In the genomic region with DNA sequence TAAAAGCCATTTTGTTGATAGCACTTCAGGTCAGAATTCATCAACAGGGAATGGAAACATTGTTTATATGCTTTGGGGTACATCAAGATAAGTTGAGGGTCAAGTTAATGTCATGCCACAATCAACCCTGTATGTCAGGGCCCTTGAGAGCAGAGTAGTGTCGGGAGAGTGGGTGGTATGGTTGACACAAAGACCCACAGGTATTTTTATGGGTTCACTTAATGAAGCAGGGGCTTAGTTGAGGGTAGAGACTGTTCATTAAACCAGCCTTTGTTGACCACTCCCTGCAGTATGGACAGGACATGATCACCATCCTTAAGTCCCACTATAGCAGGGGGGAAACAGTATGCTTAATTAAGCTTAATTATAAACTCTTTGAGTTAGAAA, we compare ENCODE assay signal across 18 cellular contexts. TPM values are rescaled to one million over a fixed set of nuclear protein-coding genes. Genes with fewer than 3 reads are reported as not detected.
DNase-seq lines count a peak whose midpoint lies in the region; ATAC-seq and TF ChIP-seq lines count a peak whose summit lies in the region.
"Had no signal": no experiment of that assay in that cellular context is flagged by ENCODE, and none has a peak within 500 bp of the region (broad histone marks: within the 10 kb centered on the region; RNA-seq: fewer than 3 reads in every experiment).

No MANE protein-coding gene starts in this region.

- H3K4me3 Mint-ChIP-seq in activated T-cell treated with anti-CD3 and anti-CD28 coated beads, Interleukin-2, amount 50 U/mL, for 24 hours, result peak overlapping the region; percentile 26
- H3K4me3 Mint-ChIP-seq in HFFc6 (peak overlapping the region; percentile 25; the same call in 1 of the 2 replicates), neural crest cell (peak overlapping the region; percentile 28)
- H3K4me3 Mint-ChIP-seq in activated naive CD8-positive, alpha-beta T cell treated with anti-CD3 and anti-CD28 coated beads, Interleukin-2, amount 50 U/mL, for 24 hours, result peak overlapping the region; percentile 1

- H3K36me3 Mint-ChIP-seq in activated T-cell treated with anti-CD3 and anti-CD28 coated beads, Interleukin-2, amount 50 U/mL, for 24 hours (ENCODE audit: low read depth), result peaks cover 91% of the 10 kb centered on the region
- H3K36me3 Mint-ChIP-seq in HFFc6 (ENCODE audit: low read depth) (peaks cover 64% of the 10 kb centered on the region), neural crest cell (ENCODE audit: low read depth) (peaks cover 49% of the 10 kb centered on the region)
- peaks cover 70% of the 10 kb centered on the region for H3K36me3 Mint-ChIP-seq in activated naive CD8-positive, alpha-beta T cell treated with anti-CD3 and anti-CD28 coated beads, Interleukin-2, amount 50 U/mL, for 24 hours (ENCODE audit: low read depth)

- H3K9me3 Mint-ChIP-seq in activated T-cell treated with anti-CD3 and anti-CD28 coated beads, Interleukin-2, amount 50 U/mL, for 24 hours, result peaks cover 2% of the 10 kb centered on the region
- H3K9me3 Mint-ChIP-seq in HFFc6 (no peaks in the 10 kb centered on the region), neural crest cell (no peaks in the 10 kb centered on the region)
- no peaks in the 10 kb centered on the region for H3K9me3 Mint-ChIP-seq in activated naive CD8-positive, alpha-beta T cell treated with anti-CD3 and anti-CD28 coated beads, Interleukin-2, amount 50 U/mL, for 24 hours

- no peaks in the 10 kb centered on the region for H3K27me3 Mint-ChIP-seq in activated T-cell treated with anti-CD3 and anti-CD28 coated beads, Interleukin-2, amount 50 U/mL, for 24 hours
- H3K27me3 Mint-ChIP-seq in HFFc6 (ENCODE audit: insufficient read depth) (peaks cover 4% of the 10 kb centered on the region), neural crest cell (ENCODE audit: low read depth) (peaks cover 5% of the 10 kb centered on the region)
- no peaks in the 10 kb centered on the region for H3K27me3 Mint-ChIP-seq in activated naive CD8-positive, alpha-beta T cell treated with anti-CD3 and anti-CD28 coated beads, Interleukin-2, amount 50 U/mL, for 24 hours

- DNase-seq in activated T-cell treated with anti-CD3 and anti-CD28 coated beads, Interleukin-2, amount 50 U/mL, for 24 hours, result no peak
- DNase-seq in activated T-cell treated with anti-CD3 and anti-CD28 coated beads for 4 hours, result no peak
- no peak for DNase-seq in HFFc6
- DNase-seq in activated naive CD8-positive, alpha-beta T cell treated with anti-CD3 and anti-CD28 coated beads, Interleukin-2, amount 50 U/mL, for 24 hours, result no peak
- no peak for DNase-seq in neural crest cell (ENCODE audit: low read depth, low spot score)
- DNase-seq in GM20000 (ENCODE audit: low spot score), result no peak
- no peak for DNase-seq in stimulated activated CD4-positive, alpha-beta T cell treated with anti-CD3 and anti-CD28 coated beads, Interleukin-4, amount 100 ng/mL, for 4 hours
- DNase-seq in left colon, result no peak
- DNase-seq: activated CD8-positive, alpha-beta memory T cell treated with anti-CD3 and anti-CD28 coated beads for 24 hours; activated naive CD4-positive, alpha-beta T cell treated with anti-CD3 and anti-CD28 coated beads, Interleukin-2, amount 50 U/mL, for 16 hours; caudate nucleus; COR-L47; effector CD4-positive, alpha-beta T cell; GDM1; NCI-H146; NCI-H345; ovary; stimulated activated naive CD8-positive, alpha-beta T cell treated with anti-CD3 and anti-CD28 coated beads, Interleukin-15, Interleukin-2, amounts not matched to agents 100 U/mL and 50 U/mL, for 24 hours had no signal

- intact Hi-C loops in left colon (cut with DNase I, micrococcal nuclease), result no loop called here

- TF ChIP-seq CTCF in HFFc6 (IDR thresholded peaks at IDR 0.05), result no peak
- TF ChIP-seq CTCF in neural crest cell (conservative IDR thresholded peaks at IDR 0.05), result no peak
- no peak for TF ChIP-seq CTCF in GM20000 (IDR thresholded peaks at IDR 0.05; ENCODE audit: extremely low read depth, missing control alignments)

- no peak for ATAC-seq in activated naive CD8-positive, alpha-beta T cell treated with anti-CD3 and anti-CD28 coated beads, Interleukin-2, amount 50 U/mL, for 24 hours
- no peak for ATAC-seq in left colon
- ATAC-seq: stimulated activated naive CD8-positive, alpha-beta T cell treated with anti-CD3 and anti-CD28 coated beads, Interleukin-15, Interleukin-2, amounts not matched to agents 100 U/mL and 50 U/mL, for 24 hours had no signal

- H3K4me1 Mint-ChIP-seq in activated T-cell treated with anti-CD3 and anti-CD28 coated beads, Interleukin-2, amount 50 U/mL, for 24 hours (ENCODE audit: low read depth), result peaks cover 43% of the 10 kb centered on the region
- H3K4me1 Mint-ChIP-seq in HFFc6 (ENCODE audit: low read depth) (peaks cover 64% of the 10 kb centered on the region), neural crest cell (peaks cover 61% of the 10 kb centered on the region)
- peaks cover 38% of the 10 kb centered on the region for H3K4me1 Mint-ChIP-seq in activated naive CD8-positive, alpha-beta T cell treated with anti-CD3 and anti-CD28 coated beads, Interleukin-2, amount 50 U/mL, for 24 hours

- H3K27ac Mint-ChIP-seq in activated T-cell treated with anti-CD3 and anti-CD28 coated beads, Interleukin-2, amount 50 U/mL, for 24 hours, result peak overlapping the region; percentile 87
- H3K27ac Mint-ChIP-seq in HFFc6 (peak overlapping the region; percentile 76), neural crest cell (ENCODE audit: unreplicated experiment) (no peak overlapping the region)
- H3K27ac Mint-ChIP-seq in activated naive CD8-positive, alpha-beta T cell treated with anti-CD3 and anti-CD28 coated beads, Interleukin-2, amount 50 U/mL, for 24 hours, result peak overlapping the region; percentile 62

RNA-seq across cellular contexts. Expression of a gene that starts 5.7 kb away (rescaled TPM):
- total RNA-seq in HFFc6 (2021; fragmentation: NEBNext Ultra II Directional; extraction: Animal tissue kit (Norgen Biotek cat#: 25700)), result 1,000 to 10,000 TPM; 1,992 to 3,122 (median 2,808) TPM
- 3,339 and 3,393 TPM in 2 replicates for total RNA-seq in neural crest cell
- total RNA-seq in left colon, result 1,000 to 10,000 TPM; 1,768 to 1,865 TPM
